In genomic region chr7:55520426-55521140, GRCh38 we compare ENCODE assay signal across 26 cellular contexts. TPM values are rescaled to one million over a fixed set of nuclear protein-coding genes. Genes with fewer than 3 reads are reported as not detected.
DNase-seq lines count a peak whose midpoint lies in the region; TF ChIP-seq lines count a peak whose summit lies in the region.
"Had no signal": no experiment of that assay in that cellular context is flagged by ENCODE, and none has a peak within 500 bp of the region (broad histone marks: within the 10 kb centered on the region; RNA-seq: fewer than 3 reads in every experiment).

No MANE protein-coding gene starts in this region.

- no peaks in the 10 kb centered on the region for H3K9me2 ChIP-seq in OCI-LY1 (ENCODE audit: low read depth, low read length)

- H3K27ac ChIP-seq in OCI-LY1 (ENCODE audit: low read depth, low read length, poor library complexity, severe bottlenecking) = peak overlapping the region; percentile 73
- H3K27ac ChIP-seq: 22Rv1, coronary artery, esophagus squamous epithelium, hepatocyte, left lung, SK-N-MC, WERI-Rb-1 had no signal

- H3K36me3 Mint-ChIP-seq in T-helper 1 cell treated with Interleukin-12 subunit alpha and Interleukin-12 subunit beta and Interleukin-4 antibody, amounts not matched to agents 30 μg/mL and 1 μg/mL, for 36 hours (ENCODE audit: low read depth) = peaks cover 52% of the 10 kb centered on the region
- H3K36me3 Mint-ChIP-seq in dendritic cell treated with granulocyte-macrophage colony-stimulating factor and Interleukin-4, amounts not matched to agents 40 ng/mL and 50 ng/mL, for 4 days (ENCODE audit: low read depth) = peaks cover 100% of the 10 kb centered on the region

- no peaks in the 10 kb centered on the region for H4K20me1 ChIP-seq in OCI-LY1 (ENCODE audit: insufficient read depth, low read length)

- H3K9me3 Mint-ChIP-seq in T-helper 1 cell treated with Interleukin-12 subunit alpha and Interleukin-12 subunit beta and Interleukin-4 antibody, amounts not matched to agents 30 μg/mL and 1 μg/mL, for 36 hours = no peaks in the 10 kb centered on the region
- H3K9me3 Mint-ChIP-seq in dendritic cell treated with granulocyte-macrophage colony-stimulating factor and Interleukin-4, amounts not matched to agents 40 ng/mL and 50 ng/mL, for 4 days = no peaks in the 10 kb centered on the region
- H3K9me3 Mint-ChIP-seq: activated CD4-positive, alpha-beta memory T cell treated with anti-CD3 and anti-CD28 coated beads, Interleukin-2, amount 10 ng/mL, durations not matched to agents 7 days and 5 days; immature natural killer cell; stimulated activated naive CD8-positive, alpha-beta T cell treated with anti-CD3 and anti-CD28 coated beads, Interleukin-15, Interleukin-2, amounts not matched to agents 100 ng/mL and 50 ng/mL, for 24 hours had no signal

- H3K4me3 Mint-ChIP-seq in T-helper 1 cell treated with Interleukin-12 subunit alpha and Interleukin-12 subunit beta and Interleukin-4 antibody, amounts not matched to agents 30 μg/mL and 1 μg/mL, for 36 hours = no peak overlapping the region
- H3K4me3 Mint-ChIP-seq in dendritic cell treated with granulocyte-macrophage colony-stimulating factor and Interleukin-4, amounts not matched to agents 40 ng/mL and 50 ng/mL, for 4 days = no peak overlapping the region
- H3K4me3 Mint-ChIP-seq: activated CD4-positive, alpha-beta memory T cell treated with anti-CD3 and anti-CD28 coated beads, Interleukin-2, amount 10 ng/mL, durations not matched to agents 7 days and 5 days; immature natural killer cell; stimulated activated naive CD8-positive, alpha-beta T cell treated with anti-CD3 and anti-CD28 coated beads, Interleukin-15, Interleukin-2, amounts not matched to agents 100 ng/mL and 50 ng/mL, for 24 hours had no signal

- no peak overlapping the region for H3K4me3 ChIP-seq in OCI-LY1 (ENCODE audit: low read depth, low read length, poor library complexity, severe bottlenecking)
- H3K4me3 ChIP-seq: coronary artery, esophagus squamous epithelium, hepatocyte, left lung, SK-N-MC had no signal

- H3K36me3 ChIP-seq in OCI-LY1 (ENCODE audit: insufficient read depth, low read length) = peaks cover 40% of the 10 kb centered on the region

- no peak for DNase-seq in T-helper 1 cell
- DNase-seq in pons (ENCODE audit: low spot score) = peak; percentile 64
- no peak for DNase-seq in DMS153 treated with DMSO at 0.1 percent for 48 hours (lab: John Stamatoyannopoulos, UW; ENCODE audit: unreplicated experiment)
- no peak for DNase-seq in NCI-H1694 treated with DMSO at 0.1 percent for 48 hours (lab: John Stamatoyannopoulos, UW)
- no peak for DNase-seq in occipital lobe (lab: John Stamatoyannopoulos, UW)
- DNase-seq: activated CD4-positive, alpha-beta memory T cell treated with anti-CD3 and anti-CD28 coated beads, Interleukin-2, amount 10 ng/mL, durations not matched to agents 7 days and 5 days; activated T-cell treated with anti-CD3 and anti-CD28 coated beads for 4 hours; amygdala; DMS79; esophagus squamous epithelium; GF-D8; immature natural killer cell; left lung; NCI-H187; NCI-H526 treated with DMSO at 0.1 percent for 48 hours; stimulated activated CD4-positive, alpha-beta T cell treated with anti-CD3 and anti-CD28 coated beads, Interleukin-4, amount 100 ng/mL, for 4 hours; WERI-Rb-1 had no signal

- H3K27me3 Mint-ChIP-seq in T-helper 1 cell treated with Interleukin-12 subunit alpha and Interleukin-12 subunit beta and Interleukin-4 antibody, amounts not matched to agents 30 μg/mL and 1 μg/mL, for 36 hours (ENCODE audit: low read depth) = no peaks in the 10 kb centered on the region
- no peaks in the 10 kb centered on the region for H3K27me3 Mint-ChIP-seq in dendritic cell treated with granulocyte-macrophage colony-stimulating factor and Interleukin-4, amounts not matched to agents 40 ng/mL and 50 ng/mL, for 4 days
- H3K27me3 Mint-ChIP-seq: activated CD4-positive, alpha-beta memory T cell treated with anti-CD3 and anti-CD28 coated beads, Interleukin-2, amount 10 ng/mL, durations not matched to agents 7 days and 5 days; progenitor cell of endocrine pancreas; stimulated activated naive CD8-positive, alpha-beta T cell treated with anti-CD3 and anti-CD28 coated beads, Interleukin-15, Interleukin-2, amounts not matched to agents 100 ng/mL and 50 ng/mL, for 24 hours had no signal

- TF ChIP-seq CTCF in OCI-LY1 (IDR thresholded peaks at IDR 0.05; ENCODE audit: low read length) = no peak

- intact Hi-C loops in dendritic cell treated with granulocyte-macrophage colony-stimulating factor and Interleukin-4, amounts not matched to agents 40 ng/mL and 50 ng/mL, for 4 days (cut with micrococcal nuclease) = no loop called here

- no peaks in the 10 kb centered on the region for H3K27me3 ChIP-seq in OCI-LY1 (ENCODE audit: insufficient read depth, low read length)
- H3K27me3 ChIP-seq: esophagus squamous epithelium, hepatocyte, left lung had no signal

- peaks cover 7% of the 10 kb centered on the region; the same call in 1 of the 2 replicates for H3F3A ChIP-seq in OCI-LY1 (ENCODE audit: insufficient read depth, low read length)

- peaks cover 100% of the 10 kb centered on the region for H3K4me1 ChIP-seq in OCI-LY1 (ENCODE audit: insufficient read depth, low read length, severe bottlenecking)
- H3K4me1 ChIP-seq: left lung had no signal

- peak overlapping the region; percentile 59; the same call in 1 of the 2 replicates for H3K9ac ChIP-seq in OCI-LY1 (ENCODE audit: low read length)

- peaks cover 73% of the 10 kb centered on the region for H3K4me1 Mint-ChIP-seq in T-helper 1 cell treated with Interleukin-12 subunit alpha and Interleukin-12 subunit beta and Interleukin-4 antibody, amounts not matched to agents 30 μg/mL and 1 μg/mL, for 36 hours (ENCODE audit: low read depth)
- peaks cover 92% of the 10 kb centered on the region for H3K4me1 Mint-ChIP-seq in dendritic cell treated with granulocyte-macrophage colony-stimulating factor and Interleukin-4, amounts not matched to agents 40 ng/mL and 50 ng/mL, for 4 days (ENCODE audit: low read depth)

- H3K9me3 ChIP-seq in OCI-LY1 (ENCODE audit: low read length) = no peaks in the 10 kb centered on the region
- H3K9me3 ChIP-seq: esophagus squamous epithelium, left lung had no signal

- peaks cover 41% of the 10 kb centered on the region for H3K79me2 ChIP-seq in OCI-LY1 (ENCODE audit: insufficient read depth, low read length)
- H3K79me2 ChIP-seq: hepatocyte had no signal

- H3K27ac Mint-ChIP-seq in T-helper 1 cell treated with Interleukin-12 subunit alpha and Interleukin-12 subunit beta and Interleukin-4 antibody, amounts not matched to agents 30 μg/mL and 1 μg/mL, for 36 hours = peak overlapping the region; percentile 60
- peak overlapping the region; percentile 65 for H3K27ac Mint-ChIP-seq in dendritic cell treated with granulocyte-macrophage colony-stimulating factor and Interleukin-4, amounts not matched to agents 40 ng/mL and 50 ng/mL, for 4 days
- H3K27ac Mint-ChIP-seq: activated CD4-positive, alpha-beta memory T cell treated with anti-CD3 and anti-CD28 coated beads, Interleukin-2, amount 10 ng/mL, durations not matched to agents 7 days and 5 days; progenitor cell of endocrine pancreas; stimulated activated naive CD8-positive, alpha-beta T cell treated with anti-CD3 and anti-CD28 coated beads, Interleukin-15, Interleukin-2, amounts not matched to agents 100 ng/mL and 50 ng/mL, for 24 hours had no signal

- no peak overlapping the region for H2AFZ ChIP-seq in OCI-LY1 (ENCODE audit: low read length)
- H2AFZ ChIP-seq: hepatocyte had no signal

- no peak overlapping the region; the same call in 1 of the 2 replicates for H3K4me2 ChIP-seq in OCI-LY1 (ENCODE audit: low read length)
- H3K4me2 ChIP-seq: hepatocyte had no signal

RNA-seq across cellular contexts. Expression of gene VOPP1, which starts 51.7 kb away (rescaled TPM):
- 108 TPM for total RNA-seq in occipital lobe
